2 cellular contexts compared by ENCODE assay signal in genomic region chr19:58088521-58089052, GRCh38.
TF ChIP-seq lines count a peak whose summit lies in the region.

No MANE protein-coding gene starts in this region.

TF ChIP-seq in liver, 16 proteins besides CTCF, POLR2A, EP300 and RAD21:
- no peak for TF ChIP-seq ZBTB33 (IDR thresholded peaks at IDR 0.05)
- TF ChIP-seq REST (IDR thresholded peaks at IDR 0.05) = no peak
- no peak for TF ChIP-seq GABPA (IDR thresholded peaks at IDR 0.05 in 1 of 2, conservative IDR thresholded peaks at IDR 0.05 in 1 of 2)
- TF ChIP-seq HNF4A (conservative IDR thresholded peaks at IDR 0.05) = no peak
- TF ChIP-seq NR2F2 (IDR thresholded peaks at IDR 0.05) = no peak
- TF ChIP-seq YY1 (IDR thresholded peaks at IDR 0.05) = no peak
- TF ChIP-seq JUND (IDR thresholded peaks at IDR 0.05) = no peak
- no peak for TF ChIP-seq TAF1 (conservative IDR thresholded peaks at IDR 0.05)
- no peak for TF ChIP-seq SP1 (IDR thresholded peaks at IDR 0.05)
- no peak for TF ChIP-seq FOXA2 (IDR thresholded peaks at IDR 0.05)
- no peak for TF ChIP-seq HNF4G (IDR thresholded peaks at IDR 0.05)
- no peak for TF ChIP-seq FOXA1 (IDR thresholded peaks at IDR 0.05)
- TF ChIP-seq EGR1 (IDR thresholded peaks at IDR 0.05; ENCODE audit: low read depth in 2 of 2) = no peak
- TF ChIP-seq MAX (IDR thresholded peaks at IDR 0.05) = no peak
- no peak for TF ChIP-seq ATF3 (IDR thresholded peaks at IDR 0.05)
- TF ChIP-seq RXRA (IDR thresholded peaks at IDR 0.05) = no peak

TF ChIP-seq in HepG2, 621 proteins besides CTCF, POLR2A, EP300 and RAD21:
- TF ChIP-seq ZNF34 (CRISPR knock-in tag; IDR thresholded peaks at IDR 0.05; ENCODE audit: borderline replicate concordance) = no peak
- TF ChIP-seq CEBPZ (IDR thresholded peaks at IDR 0.05; ENCODE audit: low read length) = no peak
- no peak for TF ChIP-seq EEA1 (CRISPR knock-in tag; IDR thresholded peaks at IDR 0.05; ENCODE audit: borderline replicate concordance)
- no peak for TF ChIP-seq ZFP37 (CRISPR knock-in tag; IDR thresholded peaks at IDR 0.05; ENCODE audit: borderline replicate concordance)
